ENCODE assay signal across 29 cellular contexts in genomic region chr18:47591429-47591828, GRCh38.
"Had no signal": no experiment of that assay in that cellular context is flagged by ENCODE, and none has a peak within 500 bp of the region (broad histone marks: within the 10 kb centered on the region; RNA-seq: fewer than 3 reads in every experiment).

No MANE protein-coding gene starts in this region.

- H3K4me3 Mint-ChIP-seq: activated CD4-positive, alpha-beta T cell treated with anti-CD3 and anti-CD28 coated beads, Interleukin-2, amount 10 ng/mL, durations not matched to agents 24 days and 14 days; activated naive CD4-positive, alpha-beta T cell treated with anti-CD3 and anti-CD28 coated beads, Interleukin-2, amount 50 U/mL, for 24 hours; activated T-cell treated with anti-CD3 and anti-CD28 coated beads, Interleukin-2, amount 50 U/mL, for 24 hours; brain had no signal

- FAIRE-seq: colon had no signal

- H3K4me1 Mint-ChIP-seq: activated naive CD4-positive, alpha-beta T cell treated with anti-CD3 and anti-CD28 coated beads, Interleukin-2, amount 50 U/mL, for 24 hours had no signal

- H3K36me3 Mint-ChIP-seq: activated naive CD4-positive, alpha-beta T cell treated with anti-CD3 and anti-CD28 coated beads, Interleukin-2, amount 50 U/mL, for 24 hours; brain had no signal

- H3K27ac ChIP-seq: WERI-Rb-1 had no signal

- H3K36me3 ChIP-seq: WERI-Rb-1 had no signal

- H3K27ac Mint-ChIP-seq: activated CD4-positive, alpha-beta T cell treated with anti-CD3 and anti-CD28 coated beads, Interleukin-2, amount 10 ng/mL, durations not matched to agents 24 days and 14 days; activated naive CD4-positive, alpha-beta T cell treated with anti-CD3 and anti-CD28 coated beads, Interleukin-2, amount 50 U/mL, for 24 hours; activated T-cell treated with anti-CD3 and anti-CD28 coated beads, Interleukin-2, amount 50 U/mL, for 24 hours; activated T-helper 2 cell treated with anti-CD3 and anti-CD28 coated beads, Interferon-gamma antibody, Interleukin-2, Interleukin-4, amounts not matched to agents 10 μg/mL and 5 μg/mL and 100 μg/mL, durations not matched to agents 14 hours and 24 hours and 36 hours had no signal

- DNase-seq: activated CD4-positive, alpha-beta T cell treated with anti-CD3 and anti-CD28 coated beads for 1 hour; activated CD4-positive, alpha-beta T cell treated with anti-CD3 and anti-CD28 coated beads, Interleukin-2, amount 10 ng/mL, durations not matched to agents 24 days and 14 days; activated CD4-positive, alpha-beta T cell treated with anti-CD3 and anti-CD28 coated beads, Interleukin-2, amount 50 U/mL, for 48 hours; activated CD4-positive, CD25-positive, alpha-beta regulatory T cell; activated gamma-delta T cell; activated naive CD4-positive, alpha-beta T cell treated with Interleukin-2 at 50 U/mL for 16 hours; activated T-cell treated with anti-CD3 and anti-CD28 coated beads, Interleukin-2, amount 50 U/mL, for 24 hours; anterior cingulate cortex; central memory CD4-positive, alpha-beta T cell; Karpas-422; KBM-7; MV-4-11; NCI-H1092; NCI-H1436 treated with DMSO at 0.1 percent for 48 hours; NCI-H1694 treated with DMSO at 0.1 percent for 48 hours; NCI-H2029; NCI-H345; NCI-H524 treated with DMSO at 0.1 percent for 48 hours; NCI-H748 treated with DMSO at 0.1 percent for 48 hours; OCI-M1; Right ventricle myocardium superior; SW 1271; T-helper 1 cell; T-helper 9 cell; WERI-Rb-1 had no signal

- H3K9me3 Mint-ChIP-seq: activated CD4-positive, alpha-beta T cell treated with anti-CD3 and anti-CD28 coated beads, Interleukin-2, amount 10 ng/mL, durations not matched to agents 24 days and 14 days; activated naive CD4-positive, alpha-beta T cell treated with anti-CD3 and anti-CD28 coated beads, Interleukin-2, amount 50 U/mL, for 24 hours; activated T-cell treated with anti-CD3 and anti-CD28 coated beads, Interleukin-2, amount 50 U/mL, for 24 hours; activated T-helper 2 cell treated with anti-CD3 and anti-CD28 coated beads, Interferon-gamma antibody, Interleukin-2, Interleukin-4, amounts not matched to agents 10 μg/mL and 5 μg/mL and 100 μg/mL, durations not matched to agents 14 hours and 24 hours and 36 hours had no signal
